8 cellular contexts compared by ENCODE assay signal in the genomic region with DNA sequence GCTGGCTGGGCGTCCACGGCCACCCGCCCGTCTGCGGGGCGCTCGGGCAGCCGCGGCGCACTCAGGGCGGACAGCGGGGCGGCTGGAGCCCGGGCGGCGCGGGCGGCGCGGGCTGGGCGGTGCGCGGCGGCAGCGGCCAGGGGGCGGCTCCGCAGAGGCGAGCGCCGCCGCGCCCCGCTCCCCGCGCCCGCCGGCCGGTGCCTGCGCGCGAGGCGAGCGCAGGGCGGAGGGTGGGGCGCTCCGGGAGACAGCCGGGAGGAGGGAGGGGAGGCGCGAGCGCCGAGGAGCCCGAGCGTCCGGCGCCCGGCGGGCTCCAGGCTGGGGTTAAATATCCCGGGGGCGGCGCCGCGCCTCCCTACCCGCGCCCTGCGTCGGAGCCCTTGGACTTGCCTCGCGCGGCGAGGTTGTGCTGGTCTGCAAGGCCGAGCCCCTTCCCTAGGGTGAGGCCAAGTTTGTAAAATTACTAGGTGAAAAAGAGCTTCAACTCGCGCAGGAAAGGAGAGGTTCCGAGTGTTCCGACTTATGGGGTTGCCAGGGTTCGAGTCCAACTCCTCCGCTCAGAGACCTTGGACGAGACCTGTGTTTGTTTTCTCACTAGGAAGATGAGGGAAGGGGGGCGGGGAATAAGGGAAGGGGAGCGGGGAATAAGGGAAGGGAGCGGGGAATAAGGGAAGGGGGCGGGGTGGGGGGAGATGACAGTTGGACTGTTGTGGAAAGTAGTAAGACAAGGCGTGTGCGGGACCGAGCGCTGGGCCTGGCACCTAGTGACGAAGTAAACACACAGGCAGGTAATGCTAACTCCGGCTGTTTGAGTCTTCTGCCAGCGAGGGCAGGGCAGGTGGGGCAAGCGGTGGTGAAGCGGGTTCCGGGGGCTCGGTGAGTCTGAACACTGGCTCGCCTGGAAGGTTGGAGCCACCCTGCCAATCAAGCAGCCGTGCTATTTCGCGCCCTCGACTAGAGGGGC. TPM values are rescaled to one million over a fixed set of nuclear protein-coding genes. Genes with fewer than 3 reads are reported as not detected.
DNase-seq lines count a peak whose midpoint lies in the region; ATAC-seq and TF ChIP-seq lines count a peak whose summit lies in the region.

A gene (minus strand): TSS at position 301 of the 964 bp plus-strand sequence. CDS start 311 bp downstream, outside the sequence.

- H3K4me3 ChIP-seq in endodermal cell (ENCODE audit: low read length) (peak within 1 kb of the TSS; percentile 79), mucosa of stomach (ENCODE audit: low read length) (no peak within 1 kb of the TSS)
- H3K4me3 ChIP-seq in CD8-positive, alpha-beta T cell (ENCODE audit: low read depth, low read length) = no peak within 1 kb of the TSS

- peaks cover 89% of the 10 kb centered on the region for H3K27me3 ChIP-seq in endodermal cell (ENCODE audit: control insufficient read depth, insufficient read depth, low read length, poor library complexity, severe bottlenecking)
- peaks cover 46% of the 10 kb centered on the region for H3K27me3 ChIP-seq in mucosa of stomach (ENCODE audit: control insufficient read depth, insufficient read depth, low read length)
- peaks cover 9% of the 10 kb centered on the region for H3K27me3 ChIP-seq in CD8-positive, alpha-beta T cell (ENCODE audit: insufficient read depth, low read length)

- H3K27me3 Mint-ChIP-seq in endodermal cell (ENCODE audit: insufficient read depth) = peaks cover 95% of the 10 kb centered on the region
- H3K27me3 Mint-ChIP-seq in CD8-positive, alpha-beta T cell (ENCODE audit: low read depth) = peaks cover 60% of the 10 kb centered on the region

- peak within 1 kb of the TSS; percentile 64 for H3K4me3 Mint-ChIP-seq in endodermal cell
- H3K4me3 Mint-ChIP-seq in CD8-positive, alpha-beta T cell = no peak within 1 kb of the TSS

- TF ChIP-seq CTCF in GM10248 (IDR thresholded peaks at IDR 0.05; ENCODE audit: control extremely low read depth, extremely low read depth, low read depth, missing control alignments) = no peak
- no peak for TF ChIP-seq CTCF in endodermal cell (conservative IDR thresholded peaks at IDR 0.05)
- TF ChIP-seq CTCF in CD8-positive, alpha-beta T cell (IDR thresholded peaks at IDR 0.05) = no peak

- H3K27ac ChIP-seq in endodermal cell (ENCODE audit: low read depth, low read length) = no peak within 1 kb of the TSS
- no peak within 1 kb of the TSS for H3K27ac ChIP-seq in CD8-positive, alpha-beta T cell (ENCODE audit: low read depth, low read length)

- H3K9me3 Mint-ChIP-seq in endodermal cell = no peaks in the 10 kb centered on the region
- H3K9me3 Mint-ChIP-seq in CD8-positive, alpha-beta T cell = no peaks in the 10 kb centered on the region

- POLR2A ChIA-PET in GM10248 (lab: Yijun Ruan, JAX) = interaction anchor here (0.6 kb wide), 1 partner anchor 21 kb away, joined by 5 read pairs; no protein-coding TSS in a partner anchor
- POLR2A ChIA-PET in CD8-positive, alpha-beta T cell (lab: Charles Lee) = no interaction called here

- H3K36me3 Mint-ChIP-seq in endodermal cell (ENCODE audit: low read depth) = no peaks in the 10 kb centered on the region
- H3K36me3 Mint-ChIP-seq in CD8-positive, alpha-beta T cell = no peaks in the 10 kb centered on the region

- peaks cover 3% of the 10 kb centered on the region for H3K4me1 ChIP-seq in endodermal cell (ENCODE audit: control insufficient read depth, insufficient read depth, low read length)
- H3K4me1 ChIP-seq in mucosa of stomach (ENCODE audit: control insufficient read depth, insufficient read depth, low read length) = peaks cover 6% of the 10 kb centered on the region
- H3K4me1 ChIP-seq in CD8-positive, alpha-beta T cell (ENCODE audit: insufficient read depth, low read length) = no peaks in the 10 kb centered on the region

- DNase-seq in GM10248 (ENCODE audit: extremely low spot score) (peak; percentile 59), NCI-H510A (lab: John Stamatoyannopoulos, UW) (peak; percentile 11), endodermal cell (peak; percentile 71), AML-193 (lab: John Stamatoyannopoulos, UW) (no peak), COLO829 (ENCODE audit: low spot score) (no peak), HPDE6-E6E7 (ENCODE audit: extremely low spot score) (no peak)
- no peak for DNase-seq in CD8-positive, alpha-beta T cell

- no peak within 1 kb of the TSS for H3K9ac ChIP-seq in endodermal cell (ENCODE audit: extremely low read depth, low read length, poor library complexity, severe bottlenecking)
- H3K9ac ChIP-seq in mucosa of stomach (ENCODE audit: low read length) = peak within 1 kb of the TSS; percentile 35

- CTCF ChIA-PET in GM10248 (lab: Yijun Ruan, JAX) = no interaction called here
- CTCF ChIA-PET in CD8-positive, alpha-beta T cell (lab: Charles Lee) = no interaction called here

- H3K36me3 ChIP-seq in endodermal cell (ENCODE audit: control insufficient read depth, insufficient read depth, low read length) (no peaks in the 10 kb centered on the region), mucosa of stomach (ENCODE audit: control insufficient read depth, insufficient read depth, low read length) (no peaks in the 10 kb centered on the region)
- no peaks in the 10 kb centered on the region for H3K36me3 ChIP-seq in CD8-positive, alpha-beta T cell (ENCODE audit: insufficient read depth, low read length)

- ATAC-seq in CD8-positive, alpha-beta T cell = no peak

- intact Hi-C loops in CD8-positive, alpha-beta T cell (cut with DNase I, micrococcal nuclease) = no loop called here

- peaks cover 3% of the 10 kb centered on the region for H3K4me1 Mint-ChIP-seq in endodermal cell
- H3K4me1 Mint-ChIP-seq in CD8-positive, alpha-beta T cell (ENCODE audit: low read depth) = peaks cover 9% of the 10 kb centered on the region

- no peaks in the 10 kb centered on the region for H3K9me3 ChIP-seq in endodermal cell (ENCODE audit: control insufficient read depth, low read length)
- no peaks in the 10 kb centered on the region for H3K9me3 ChIP-seq in mucosa of stomach (ENCODE audit: control insufficient read depth, low read length)
- H3K9me3 ChIP-seq in CD8-positive, alpha-beta T cell (ENCODE audit: low read length) = no peaks in the 10 kb centered on the region

- no peak within 1 kb of the TSS for H3K27ac Mint-ChIP-seq in endodermal cell
- no peak within 1 kb of the TSS for H3K27ac Mint-ChIP-seq in CD8-positive, alpha-beta T cell

- WGBS in endodermal cell (ENCODE audit: insufficient coverage in 1 of 2, insufficient read length in 1 of 2), 2 experiments = 3 to 14% methylated on average over 19 to 98 of the region's 98 CpGs

RNA-seq across cellular contexts. Expression of the gene that starts here (rescaled TPM):
- total RNA-seq in endodermal cell = under 1 TPM in 1 of 2 donors, not detected in 1; 0.31 TPM
- not detected for polyA plus RNA-seq in endodermal cell (2013, experiment 1 of 2)
- polyA plus RNA-seq in endodermal cell (2013, experiment 2 of 2) = not detected
- not detected for total RNA-seq in CD8-positive, alpha-beta T cell

Comparison
In these comparisons a context has a peak if more than half of its experiments do, and no peak if none do; other contexts are left out.
1. Peak in DNase-seq and H3K4me3 ChIP-seq in endodermal cell; RNA of the gene not detected or under 1 TPM.
2. DNase-seq: peak in GM10248 (single experiment) and NCI-H510A (single experiment); none in AML-193 (0 of 2), COLO829 (single experiment), HPDE6-E6E7 (single experiment) and CD8-positive, alpha-beta T cell (0 of 7).